Comparison of ENCODE assay signal across 15 cellular contexts in the genomic region with DNA sequence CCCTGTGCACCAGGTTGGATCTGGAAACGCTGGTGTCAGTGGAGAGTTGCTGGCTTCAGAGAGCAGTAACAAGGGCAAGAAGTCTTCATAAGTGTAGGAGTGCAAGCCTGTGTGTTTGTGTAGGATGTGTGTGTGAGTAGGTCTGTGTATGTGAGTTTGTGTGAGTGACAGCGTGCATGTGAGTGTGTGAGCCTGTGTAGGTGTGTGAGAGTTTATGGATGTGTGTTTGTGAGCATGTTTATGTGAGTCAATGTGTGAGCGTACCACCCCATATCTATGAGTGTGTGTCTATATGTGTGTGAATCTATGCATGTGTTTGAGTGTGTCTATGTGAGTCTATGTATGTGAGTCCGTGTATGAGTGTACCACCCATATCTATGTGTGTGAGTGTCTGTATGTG.
A peak's percentile ranks its signal among the peaks of the same experiment; 100 is the strongest.
DNase-seq lines count a peak whose midpoint lies in the region; ATAC-seq, FAIRE-seq and TF ChIP-seq lines count a peak whose summit lies in the region.
"Had no signal": no experiment of that assay in that cellular context is flagged by ENCODE, and none has a peak within 500 bp of the region (broad histone marks: within the 10 kb centered on the region; RNA-seq: fewer than 3 reads in every experiment).

No MANE protein-coding gene starts in this region.

- H3K23ac ChIP-seq in neuronal stem cell (ENCODE audit: low read depth, low read length, poor library complexity), result no peak overlapping the region

- CTCF ChIA-PET in HepG2 (lab: Yijun Ruan, JAX; ENCODE audit: low intra/inter-chr PET ratio, low total read pairs), result no interaction called here
- CTCF ChIA-PET in RWPE1 (lab: Yijun Ruan, JAX), result no interaction called here

- H2BK15ac ChIP-seq in neuronal stem cell (ENCODE audit: low read length), result no peak overlapping the region

- H3K79me2 ChIP-seq in HepG2 (ENCODE audit: insufficient read depth, low read length), result no peaks in the 10 kb centered on the region

- no peak overlapping the region for H4K91ac ChIP-seq in neuronal stem cell (ENCODE audit: low read depth, low read length, poor library complexity)

- H3K27ac ChIP-seq in HepG2 (ENCODE audit: extremely low read length, insufficient read depth, low read length), result no peak overlapping the region
- H3K27ac ChIP-seq in right lobe of liver, result no peak overlapping the region
- H3K27ac ChIP-seq in RWPE1, result peak overlapping the region; percentile 57
- H3K27ac ChIP-seq in neuronal stem cell (replicated peaks; ENCODE audit: low read length), result no peak overlapping the region

- H3K4me1 ChIP-seq in HepG2 (ENCODE audit: insufficient read depth, low read length) (no peaks in the 10 kb centered on the region), right lobe of liver (no peaks in the 10 kb centered on the region), neuronal stem cell (ENCODE audit: control insufficient read depth in 2 of 2, insufficient read depth in 1 of 2, low read depth in 1 of 2, low read length in 2 of 2) (peaks cover 0 to 4% of the 10 kb centered on the region in 2 donors)
- H3K4me1 ChIP-seq: Caco-2 had no signal

- no peaks in the 10 kb centered on the region for H4K20me1 ChIP-seq in HepG2 (ENCODE audit: insufficient read depth, low read length)

- H3K36me3 Mint-ChIP-seq in activated T-helper 1 cell treated with anti-CD3 and anti-CD28 coated beads, Interleukin-12 subunit alpha, Interleukin-12 subunit beta, Interleukin-2, Interleukin-4 antibody, amounts not matched to agents 30 ng/mL and 10 ng/mL and 1 ng/mL, durations not matched to agents 14 hours and 24 hours and 36 hours (ENCODE audit: low read depth), result peaks cover 24% of the 10 kb centered on the region

- in situ Hi-C loops in HepG2 (cut with HindIII; ENCODE audit: extremely low pct_ligation_motif_present, low pct_unique_long_range_greater_than_20kb), result no loop called here

- peak overlapping the region; percentile 15 for H2BK5ac ChIP-seq in neuronal stem cell (ENCODE audit: low read length)

- no peak overlapping the region for H2AK5ac ChIP-seq in neuronal stem cell (ENCODE audit: low read depth, low read length)

- no peak overlapping the region for H2AFZ ChIP-seq in HepG2 (ENCODE audit: low read length)
- no peak overlapping the region for H2AFZ ChIP-seq in neuronal stem cell (ENCODE audit: low read length)

- ATAC-seq in HepG2, result no peak
- ATAC-seq in right lobe of liver, result no peak
- no peak for ATAC-seq in GM18505 (IDR thresholded peaks at IDR 0.05; ENCODE audit: unreplicated experiment)

- WGBS in HepG2 (ENCODE audit: low lambda C conversion rate), result 95% methylated on average over 4 of the region's 4 CpGs
- WGBS in right lobe of liver (ENCODE audit: insufficient coverage, low coverage, low lambda C conversion rate, missing lambda C conversion rate), result 64% methylated on average over 4 of the region's 4 CpGs
- WGBS in neuronal stem cell (ENCODE audit: extremely low coverage in 2 of 2, insufficient read length in 2 of 2, insufficient replicate concordance in 1 of 2), 2 donors, result 100% methylated on average over 1 of the region's 4 CpGs; no CpG with 5 or more reads in 1 of the 2 donors

- no peak overlapping the region for H3K4me3 Mint-ChIP-seq in activated T-helper 1 cell treated with anti-CD3 and anti-CD28 coated beads, Interleukin-12 subunit alpha, Interleukin-12 subunit beta, Interleukin-2, Interleukin-4 antibody, amounts not matched to agents 30 ng/mL and 10 ng/mL and 1 ng/mL, durations not matched to agents 14 hours and 24 hours and 36 hours

- H3K18ac ChIP-seq in neuronal stem cell (ENCODE audit: low read length), result no peak overlapping the region

- H3K9me3 Mint-ChIP-seq in activated T-helper 1 cell treated with anti-CD3 and anti-CD28 coated beads, Interleukin-12 subunit alpha, Interleukin-12 subunit beta, Interleukin-2, Interleukin-4 antibody, amounts not matched to agents 30 ng/mL and 10 ng/mL and 1 ng/mL, durations not matched to agents 14 hours and 24 hours and 36 hours, result no peaks in the 10 kb centered on the region

- TF ChIP-seq POLR2A in HepG2 (IDR thresholded peaks at IDR 0.05; ENCODE audit: insufficient read depth in 1 of 2, low read depth in 2 of 2, low read length in 2 of 2) (no peak), right lobe of liver (IDR thresholded peaks at IDR 0.05) (no peak), GM18505 (IDR thresholded peaks at IDR 0.05; ENCODE audit: borderline replicate concordance, extremely low read depth, insufficient read depth, insufficient read length) (no peak)

- H3K79me1 ChIP-seq in neuronal stem cell (ENCODE audit: low read depth, low read length), result no peaks in the 10 kb centered on the region

- intact Hi-C loops in HepG2 (cut with micrococcal nuclease; ENCODE audit: unreplicated experiment), result no loop called here
- intact Hi-C loops in right lobe of liver (cut with DNase I), result no loop called here
- intact Hi-C loops in activated T-helper 1 cell treated with anti-CD3 and anti-CD28 coated beads, Interleukin-12 subunit alpha, Interleukin-12 subunit beta, Interleukin-2, Interleukin-4 antibody, amounts not matched to agents 30 ng/mL and 10 ng/mL and 1 ng/mL, durations not matched to agents 14 hours and 24 hours and 36 hours (cut with micrococcal nuclease), result loop anchor here (5.0 kb wide), 1 partner anchor 67 kb away; no protein-coding TSS in a partner anchor

- peak; percentile 34 for FAIRE-seq in HepG2 (lab: Jason Lieb, UNC)
- FAIRE-seq: A549 had no signal

- no peak overlapping the region for H4K8ac ChIP-seq in neuronal stem cell (ENCODE audit: low read depth, low read length)

- no peak for TF ChIP-seq CTCF in HepG2 (CRISPR knock-in tag; IDR thresholded peaks at IDR 0.05)
- TF ChIP-seq CTCF in right lobe of liver (IDR thresholded peaks at IDR 0.05), result no peak
- no peak for TF ChIP-seq CTCF in RWPE1 (conservative IDR thresholded peaks at IDR 0.05; ENCODE audit: low read depth)

- H3K27ac Mint-ChIP-seq in activated T-helper 1 cell treated with anti-CD3 and anti-CD28 coated beads, Interleukin-12 subunit alpha, Interleukin-12 subunit beta, Interleukin-2, Interleukin-4 antibody, amounts not matched to agents 30 ng/mL and 10 ng/mL and 1 ng/mL, durations not matched to agents 14 hours and 24 hours and 36 hours, result no peak overlapping the region

- H3K9me3 ChIP-seq in HepG2 (ENCODE audit: low read length), result no peaks in the 10 kb centered on the region
- no peaks in the 10 kb centered on the region for H3K9me3 ChIP-seq in right lobe of liver
- H3K9me3 ChIP-seq in neuronal stem cell (replicated peaks in 1 of 2; ENCODE audit: control insufficient read depth in 2 of 2, insufficient read depth in 1 of 2, low read depth in 1 of 2, low read length in 2 of 2), result no peaks in the 10 kb centered on the region
- H3K9me3 ChIP-seq: A549, Caco-2 had no signal

- TF ChIP-seq EP300 in HepG2 (IDR thresholded peaks at IDR 0.05; ENCODE audit: low read depth in 2 of 2, low read length in 2 of 2), result no peak
- no peak for TF ChIP-seq EP300 in HepG2 (CRISPR knock-in tag; IDR thresholded peaks at IDR 0.05; ENCODE audit: borderline replicate concordance)

- no peak overlapping the region for H2BK12ac ChIP-seq in neuronal stem cell (ENCODE audit: low read length)

- no peak for TF ChIP-seq RAD21 in HepG2 (CRISPR knock-in tag; IDR thresholded peaks at IDR 0.05)

- H3K4me1 Mint-ChIP-seq in activated T-helper 1 cell treated with anti-CD3 and anti-CD28 coated beads, Interleukin-12 subunit alpha, Interleukin-12 subunit beta, Interleukin-2, Interleukin-4 antibody, amounts not matched to agents 30 ng/mL and 10 ng/mL and 1 ng/mL, durations not matched to agents 14 hours and 24 hours and 36 hours (ENCODE audit: low read depth), result no peaks in the 10 kb centered on the region

- no TSS peak for BruUV-seq in HepG2 (replicated peaks; lab: Mats Ljungman, UMichigan)

- no peaks in the 10 kb centered on the region for H3K27me3 ChIP-seq in HepG2 (ENCODE audit: control insufficient read depth in 1 of 2, insufficient read depth in 2 of 2, low read length in 2 of 2)
- no peaks in the 10 kb centered on the region for H3K27me3 ChIP-seq in right lobe of liver
- no peaks in the 10 kb centered on the region for H3K27me3 ChIP-seq in neuronal stem cell (ENCODE audit: control insufficient read depth in 3 of 3, insufficient read depth in 3 of 3, low read depth in 1 of 3, low read length in 3 of 3)

- no peak overlapping the region for H3K4me3 ChIP-seq in HepG2 (replicated peaks in 1 of 3; ENCODE audit: insufficient read depth in 1 of 3, low read depth in 2 of 3, low read length in 3 of 3)
- no peak overlapping the region for H3K4me3 ChIP-seq in right lobe of liver
- peak overlapping the region in 1 of 2 donors; percentile 23 for H3K4me3 ChIP-seq in neuronal stem cell (ENCODE audit: low read length in 2 of 2)
- H3K4me3 ChIP-seq: A549 had no signal

- H3K27me3 Mint-ChIP-seq in activated T-helper 1 cell treated with anti-CD3 and anti-CD28 coated beads, Interleukin-12 subunit alpha, Interleukin-12 subunit beta, Interleukin-2, Interleukin-4 antibody, amounts not matched to agents 30 ng/mL and 10 ng/mL and 1 ng/mL, durations not matched to agents 14 hours and 24 hours and 36 hours (ENCODE audit: insufficient read depth), result no peaks in the 10 kb centered on the region

- POLR2A ChIA-PET in HepG2 (lab: Yijun Ruan, JAX), result no interaction called here
- POLR2A ChIA-PET in RWPE1 (lab: Yijun Ruan, JAX; ENCODE audit: low non-redundant PET), result no interaction called here

- no peak overlapping the region for H3K14ac ChIP-seq in neuronal stem cell (ENCODE audit: low read length)

- H3K9ac ChIP-seq in HepG2 (ENCODE audit: insufficient read depth, low read depth, low read length), result no peak overlapping the region
- H3K9ac ChIP-seq in neuronal stem cell (ENCODE audit: low read depth, low read length, poor library complexity), result no peak overlapping the region

- peaks cover 25 to 52% of the 10 kb centered on the region in 2 experiments for H3K36me3 ChIP-seq in HepG2 (replicated peaks in 1 of 2; ENCODE audit: control insufficient read depth in 1 of 2, insufficient read depth in 2 of 2, low read length in 2 of 2)
- no peaks in the 10 kb centered on the region for H3K36me3 ChIP-seq in right lobe of liver
- no peaks in the 10 kb centered on the region for H3K36me3 ChIP-seq in neuronal stem cell (replicated peaks in 1 of 2; ENCODE audit: control insufficient read depth in 2 of 2, insufficient read depth in 2 of 2, low read length in 2 of 2)

- H2BK120ac ChIP-seq in neuronal stem cell (ENCODE audit: low read depth, low read length), result no peak overlapping the region

- DNase-seq in HepG2 (ENCODE audit: low spot score), result no peak
- no peak for DNase-seq in right lobe of liver
- no peak for DNase-seq in RWPE1 (ENCODE audit: low spot score)
- DNase-seq in neuronal stem cell (ENCODE audit: low spot score), result no peak
- no peak for DNase-seq in activated T-helper 1 cell treated with anti-CD3 and anti-CD28 coated beads, Interleukin-12 subunit alpha, Interleukin-12 subunit beta, Interleukin-2, Interleukin-4 antibody, amounts not matched to agents 30 ng/mL and 10 ng/mL and 1 ng/mL, durations not matched to agents 14 hours and 24 hours and 36 hours (ENCODE audit: low spot score)
- no peak for DNase-seq in AG20443 (ENCODE audit: low spot score)
- DNase-seq: Caco-2, DMS153, H7, NCI-H1092, NCI-H2081 treated with DMSO at 0.1 percent for 48 hours, NCI-H510A treated with DMSO at 0.1 percent for 48 hours, SHP77 treated with DMSO at 0.1 percent for 48 hours had no signal

- no peak overlapping the region for H3K4ac ChIP-seq in neuronal stem cell (ENCODE audit: low read length)

- H3K4me2 ChIP-seq in HepG2 (ENCODE audit: low read depth, low read length) (no peak overlapping the region), neuronal stem cell (ENCODE audit: insufficient read depth, low read length, poor library complexity, severe bottlenecking) (no peak overlapping the region)
